ENCODE assay signal across 25 cellular contexts in genomic region chr15:100107606-100108225, GRCh38.
DNase-seq lines count a peak whose midpoint lies in the region; ATAC-seq, FAIRE-seq and TF ChIP-seq lines count a peak whose summit lies in the region.
"Had no signal": no experiment of that assay in that cellular context is flagged by ENCODE, and none has a peak within 500 bp of the region (broad histone marks: within the 10 kb centered on the region; RNA-seq: fewer than 3 reads in every experiment).

No MANE protein-coding gene starts in this region.

- H3K4me1 ChIP-seq in right lobe of liver (no peaks in the 10 kb centered on the region), HepG2 (ENCODE audit: insufficient read depth, low read length) (peaks cover 16% of the 10 kb centered on the region; the same call in 1 of the 2 replicates), adrenal gland (replicated peaks in 1 of 2) (peaks cover 14 to 32% of the 10 kb centered on the region in 2 donors), sigmoid colon (peaks cover 0 to 18% (median 11%) of the 10 kb centered on the region in 4 donors)

- no TSS peak for BruUV-seq in HepG2 (replicated peaks; lab: Mats Ljungman, UMichigan)

- H4K20me1 ChIP-seq in HepG2 (ENCODE audit: insufficient read depth, low read length), result no peaks in the 10 kb centered on the region
- H4K20me1 ChIP-seq: BLaER1 treated with 17β-estradiol and CSF1 and Interleukin-3, amounts not matched to agents 10 nM and 100 nM had no signal

- TF ChIP-seq EP300 in HepG2 (IDR thresholded peaks at IDR 0.05; ENCODE audit: low read depth in 2 of 2, low read length in 2 of 2) (no peak), HepG2 (CRISPR knock-in tag; IDR thresholded peaks at IDR 0.05; ENCODE audit: borderline replicate concordance) (no peak), sigmoid colon (IDR thresholded peaks at IDR 0.05) (no peak)

- TF ChIP-seq CTCF in right lobe of liver (IDR thresholded peaks at IDR 0.05) (no peak), HepG2 (CRISPR knock-in tag; IDR thresholded peaks at IDR 0.05) (no peak), adrenal gland (IDR thresholded peaks at IDR 0.05) (no peak), sigmoid colon (IDR thresholded peaks at IDR 0.05) (no peak)

- WGBS in right lobe of liver (ENCODE audit: insufficient coverage, low coverage, low lambda C conversion rate, missing lambda C conversion rate), result 74% methylated on average over 4 of the region's 11 CpGs
- WGBS in HepG2 (ENCODE audit: low lambda C conversion rate), result 67% methylated on average over 9 of the region's 11 CpGs
- 87 to 91% (median 89%) methylated on average over 9 to 11 of the region's 11 CpGs for WGBS in adrenal gland, 4 donors
- WGBS in sigmoid colon, 2 donors, result 95 to 96% methylated on average over 11 of the region's 11 CpGs

- no peak for ATAC-seq in right lobe of liver
- no peak for ATAC-seq in HepG2
- no peak for ATAC-seq in GM21737 (IDR thresholded peaks at IDR 0.05; ENCODE audit: unreplicated experiment)

- H3K4me2 ChIP-seq in HepG2 (ENCODE audit: low read depth, low read length), result no peak overlapping the region
- H3K4me2 ChIP-seq: PC-9, SK-N-SH had no signal

- no peak for TF ChIP-seq RAD21 in HepG2 (CRISPR knock-in tag; IDR thresholded peaks at IDR 0.05)

- TF ChIP-seq POLR2A in right lobe of liver (IDR thresholded peaks at IDR 0.05) (no peak), HepG2 (IDR thresholded peaks at IDR 0.05; ENCODE audit: insufficient read depth in 1 of 2, low read depth in 2 of 2, low read length in 2 of 2) (no peak), adrenal gland (IDR thresholded peaks at IDR 0.05) (no peak), sigmoid colon (IDR thresholded peaks at IDR 0.05) (no peak)

- CTCF ChIA-PET in HepG2 (lab: Yijun Ruan, JAX; ENCODE audit: low intra/inter-chr PET ratio, low total read pairs), result no interaction called here

- no peak overlapping the region for H3K4me3 ChIP-seq in right lobe of liver
- H3K4me3 ChIP-seq in HepG2 (replicated peaks in 1 of 3; ENCODE audit: insufficient read depth in 1 of 3, low read depth in 2 of 3, low read length in 3 of 3), result no peak overlapping the region
- no peak overlapping the region for H3K4me3 ChIP-seq in adrenal gland
- H3K4me3 ChIP-seq in sigmoid colon, result no peak overlapping the region
- H3K4me3 ChIP-seq: BLaER1 treated with 17β-estradiol and CSF1 and Interleukin-3, amounts not matched to agents 10 nM and 100 nM; MG63; PC-9 had no signal

- no peak overlapping the region for H3K9ac ChIP-seq in HepG2 (ENCODE audit: insufficient read depth, low read depth, low read length)
- H3K9ac ChIP-seq: BLaER1 treated with 17β-estradiol and CSF1 and Interleukin-3, amounts not matched to agents 10 nM and 100 nM; SK-N-SH had no signal

- no peak overlapping the region for H3K27ac ChIP-seq in right lobe of liver
- no peak overlapping the region for H3K27ac ChIP-seq in HepG2 (ENCODE audit: extremely low read length, insufficient read depth, low read length)
- H3K27ac ChIP-seq in adrenal gland, result no peak overlapping the region
- no peak overlapping the region for H3K27ac ChIP-seq in sigmoid colon
- H3K27ac ChIP-seq: BLaER1 treated with 17β-estradiol and CSF1 and Interleukin-3, amounts not matched to agents 10 nM and 100 nM; PC-9; RWPE1 had no signal

- FAIRE-seq in HepG2 (lab: Jason Lieb, UNC) (no peak), RCC 7860 (lab: Jason Lieb, UNC) (no peak)
- FAIRE-seq: A204.1, GM12891 had no signal

- peaks cover 0 to 4% (median 0%) of the 10 kb centered on the region in 4 donors for H3K36me3 ChIP-seq in right lobe of liver
- H3K36me3 ChIP-seq in HepG2 (replicated peaks in 1 of 2; ENCODE audit: control insufficient read depth in 1 of 2, insufficient read depth in 2 of 2, low read length in 2 of 2), result no peaks in the 10 kb centered on the region
- H3K36me3 ChIP-seq in adrenal gland (replicated peaks in 1 of 2), result no peaks in the 10 kb centered on the region
- no peaks in the 10 kb centered on the region for H3K36me3 ChIP-seq in sigmoid colon
- H3K36me3 ChIP-seq: MG63 had no signal

- POLR2A ChIA-PET in HepG2 (lab: Yijun Ruan, JAX), result no interaction called here

- H3K9me3 ChIP-seq in right lobe of liver, result no peaks in the 10 kb centered on the region
- H3K9me3 ChIP-seq in HepG2 (ENCODE audit: low read length), result no peaks in the 10 kb centered on the region
- H3K9me3 ChIP-seq in adrenal gland (replicated peaks in 1 of 3), result no peaks in the 10 kb centered on the region
- H3K9me3 ChIP-seq in sigmoid colon, result no peaks in the 10 kb centered on the region
- H3K9me3 ChIP-seq: MG63, SK-N-SH had no signal

- DNase-seq in right lobe of liver (peak in 2 of 3 donors; percentile 13 to 23), HepG2 (ENCODE audit: low spot score) (no peak), adrenal gland (peak in 4 of 7 donors; percentile 10 to 35 (median 16)), sigmoid colon (peak; percentile 44), RCC 7860 (ENCODE audit: low spot score) (no peak), NCI-H2029 (lab: John Stamatoyannopoulos, UW) (no peak)
- DNase-seq: AML-193; CD4-positive, alpha-beta memory T cell; COR-L47; EL; GDM1; KBM-7; MG63; NCI-H1105 treated with DMSO at 0.1 percent for 48 hours; NCI-H146; NCI-H1930; NCI-H526 treated with DMSO at 0.1 percent for 48 hours; PC-9; SW 1271 had no signal

- intact Hi-C loops in right lobe of liver (cut with DNase I), result no loop called here
- intact Hi-C loops in HepG2 (cut with micrococcal nuclease; ENCODE audit: unreplicated experiment), result no loop called here
- intact Hi-C loops in adrenal gland (cut with DNase I), result no loop called here
- intact Hi-C loops in sigmoid colon (cut with DNase I), result no loop called here

- H3K27me3 ChIP-seq in right lobe of liver (no peaks in the 10 kb centered on the region), HepG2 (ENCODE audit: control insufficient read depth in 1 of 2, insufficient read depth in 2 of 2, low read length in 2 of 2) (no peaks in the 10 kb centered on the region; a peak in 2 of 5 replicates), adrenal gland (no peaks in the 10 kb centered on the region), sigmoid colon (no peaks in the 10 kb centered on the region)
- H3K27me3 ChIP-seq: MG63 had no signal

- no peaks in the 10 kb centered on the region for H3K79me2 ChIP-seq in HepG2 (ENCODE audit: insufficient read depth, low read length)

- in situ Hi-C loops in HepG2 (cut with HindIII; ENCODE audit: extremely low pct_ligation_motif_present, low pct_unique_long_range_greater_than_20kb), result no loop called here

- H2AFZ ChIP-seq in HepG2 (ENCODE audit: low read length), result no peak overlapping the region
- H2AFZ ChIP-seq: PC-9 had no signal

TF ChIP-seq in HepG2, 621 proteins besides CTCF, POLR2A, EP300 and RAD21 (continues in another document):
- TF ChIP-seq HNF4G (IDR thresholded peaks at IDR 0.05; ENCODE audit: borderline replicate concordance, low read depth, low read length) (no peak), HNF4G (CRISPR knock-in tag; IDR thresholded peaks at IDR 0.05; ENCODE audit: borderline replicate concordance, low read depth) (no peak), ZNF44 (CRISPR knock-in tag; IDR thresholded peaks at IDR 0.05) (no peak), ZFAT (CRISPR knock-in tag; conservative IDR thresholded peaks at IDR 0.05) (no peak), STAG1 (CRISPR knock-in tag; IDR thresholded peaks at IDR 0.05) (no peak), SYNCRIP (IDR thresholded peaks at IDR 0.05; ENCODE audit: insufficient read depth, low read depth, low read length) (no peak), ZNF34 (CRISPR knock-in tag; IDR thresholded peaks at IDR 0.05; ENCODE audit: borderline replicate concordance) (no peak), AHDC1 (CRISPR knock-in tag; IDR thresholded peaks at IDR 0.05; ENCODE audit: borderline replicate concordance) (no peak)

Comparison
In these comparisons a context has a peak if more than half of its experiments do, and no peak if none do; other contexts are left out.
1. DNase-seq: peak in right lobe of liver (2 of 3), adrenal gland (4 of 7) and sigmoid colon (single experiment); none in HepG2 (single experiment), RCC 7860 (single experiment) and NCI-H2029 (single experiment).